Comparison of ENCODE assay signal across 9 cellular contexts in genomic region chr3:129592362-129593150, GRCh38. TPM values are rescaled to one million over a fixed set of nuclear protein-coding genes. Genes with fewer than 3 reads are reported as not detected.
DNase-seq lines count a peak whose midpoint lies in the region; ATAC-seq and TF ChIP-seq lines count a peak whose summit lies in the region.
"Had no signal": no experiment of that assay in that cellular context is flagged by ENCODE, and none has a peak within 500 bp of the region (broad histone marks: within the 10 kb centered on the region; RNA-seq: fewer than 3 reads in every experiment).

No MANE protein-coding gene starts in this region.

- ATAC-seq in effector memory CD8-positive, alpha-beta T cell (replicated peaks): no peak

- peak overlapping the region; percentile 29 for H3K18ac ChIP-seq in mesendoderm (ENCODE audit: low read length)

- H3K27ac Mint-ChIP-seq in effector memory CD8-positive, alpha-beta T cell: peak overlapping the region in 1 of 2 donors; percentile 86

- H3K4me1 ChIP-seq in mesendoderm (ENCODE audit: control insufficient read depth, low read depth, low read length) (peaks cover 20% of the 10 kb centered on the region), thyroid gland (peaks cover 34 to 92% of the 10 kb centered on the region in 2 donors)

- H3K4me3 ChIP-seq in mesendoderm (ENCODE audit: low read length) (no peak overlapping the region), thyroid gland (replicated peaks in 1 of 3) (peak overlapping the region in 1 of 3 donors; percentile 3)

- peak overlapping the region; percentile 80 to 82 for H3K4me3 Mint-ChIP-seq in effector memory CD8-positive, alpha-beta T cell

- TF ChIP-seq CTCF in thyroid gland (IDR thresholded peaks at IDR 0.05): no peak

- peaks cover 19% of the 10 kb centered on the region for H3K36me3 Mint-ChIP-seq in effector memory CD8-positive, alpha-beta T cell (ENCODE audit: insufficient read depth)

- H2AK5ac ChIP-seq in mesendoderm (ENCODE audit: low read length): peak overlapping the region; percentile 87

- peak overlapping the region; percentile 86 for H3K56ac ChIP-seq in mesendoderm (ENCODE audit: low read length)

- H4K5ac ChIP-seq in mesendoderm (ENCODE audit: low read length): no peak overlapping the region

- WGBS in mesendoderm (ENCODE audit: extremely low coverage, insufficient coverage, low lambda C conversion rate): no CpG with 5 or more reads among the region's 26 CpGs
- 31 to 35% methylated on average over 24 to 25 of the region's 26 CpGs for WGBS in thyroid gland, 2 donors

- intact Hi-C loops in thyroid gland (cut with DNase I): no loop called here

- peak overlapping the region; percentile 89 for H3K4ac ChIP-seq in mesendoderm (ENCODE audit: low read depth, low read length)

- peaks cover 41 to 59% of the 10 kb centered on the region in 2 donors for H3K4me1 Mint-ChIP-seq in effector memory CD8-positive, alpha-beta T cell (ENCODE audit: low read depth in 2 of 2)

- H2BK5ac ChIP-seq in mesendoderm (ENCODE audit: low read length): peak overlapping the region; percentile 88

- peak overlapping the region; percentile 36 for H3K4me2 ChIP-seq in mesendoderm (ENCODE audit: low read length)

- H3K23ac ChIP-seq in mesendoderm (ENCODE audit: low read length): peak overlapping the region; percentile 10

- H2BK120ac ChIP-seq in mesendoderm (ENCODE audit: low read depth, low read length): peak overlapping the region; percentile 61

- no peaks in the 10 kb centered on the region for H3K9me3 Mint-ChIP-seq in effector memory CD8-positive, alpha-beta T cell

- H2BK15ac ChIP-seq in mesendoderm (replicated peaks; ENCODE audit: low read depth): no peak overlapping the region

- H3K27ac ChIP-seq in mesendoderm (ENCODE audit: low read depth, low read length): peak overlapping the region; percentile 71
- H3K27ac ChIP-seq in thyroid gland: peak overlapping the region; percentile 82 to 92 (median 85)

- H4K8ac ChIP-seq in mesendoderm (ENCODE audit: low read depth, low read length): no peak overlapping the region

- no peak for TF ChIP-seq POLR2A in thyroid gland (IDR thresholded peaks at IDR 0.05)

- H3K79me2 ChIP-seq in mesendoderm (ENCODE audit: control insufficient read depth, insufficient read depth, low read length): peaks cover 52% of the 10 kb centered on the region

- H3K36me3 ChIP-seq in mesendoderm (ENCODE audit: control insufficient read depth, insufficient read depth, low read length): no peaks in the 10 kb centered on the region
- no peaks in the 10 kb centered on the region for H3K36me3 ChIP-seq in thyroid gland

- H3K79me1 ChIP-seq in mesendoderm (ENCODE audit: low read length): peaks cover 19% of the 10 kb centered on the region

- H3K27me3 ChIP-seq in mesendoderm (ENCODE audit: insufficient read depth, low read length, poor library complexity) (no peaks in the 10 kb centered on the region), thyroid gland (no peaks in the 10 kb centered on the region)

- DNase-seq in NCI-H2227 (lab: John Stamatoyannopoulos, UW; ENCODE audit: unreplicated experiment) (peak; percentile 58), mesendoderm (peak; percentile 85), thyroid gland (peak; percentile 61 to 62), SIG-M5 (lab: John Stamatoyannopoulos, UW) (no peak), NCI-H1092 treated with DMSO at 0.1 percent for 48 hours (lab: John Stamatoyannopoulos, UW) (no peak), NCI-H2081 treated with DMSO at 0.1 percent for 48 hours (lab: John Stamatoyannopoulos, UW) (no peak), NCI-H748 (lab: John Stamatoyannopoulos, UW; ENCODE audit: unreplicated experiment) (no peak)
- DNase-seq in effector memory CD8-positive, alpha-beta T cell: no peak

- H3K27me3 Mint-ChIP-seq in effector memory CD8-positive, alpha-beta T cell: no peaks in the 10 kb centered on the region

- no peaks in the 10 kb centered on the region for H3K9me3 ChIP-seq in thyroid gland

- H3K9ac ChIP-seq in mesendoderm (ENCODE audit: low read length): peak overlapping the region; percentile 75

RNA-seq across cellular contexts. Expression of gene PLXND1, which starts 13.9 kb away (rescaled TPM):
- polyA plus RNA-seq in mesendoderm (2013, experiment 1 of 2): 94.2 TPM
- polyA plus RNA-seq in mesendoderm (2013, experiment 2 of 2): 90.0 TPM
- total RNA-seq in thyroid gland: 10 to 100 TPM; 50.7 to 69.8 (median 60.8) TPM

RNA-seq across cellular contexts. Expression of gene H1-8, which starts 49.6 kb away (rescaled TPM):
- polyA plus RNA-seq in mesendoderm (2013, experiment 1 of 2): 0.06 TPM
- polyA plus RNA-seq in mesendoderm (2013, experiment 2 of 2): 0.15 TPM
- not detected for total RNA-seq in thyroid gland
- total RNA-seq: activated CD8-positive, alpha-beta memory T cell treated with anti-CD3 and anti-CD28 coated beads for 36 hours had no signal

Comparison
In these comparisons a context has a peak if more than half of its experiments do, and no peak if none do; other contexts are left out.
1. DNase-seq: peak in NCI-H2227 (single experiment), mesendoderm (single experiment) and thyroid gland (2 of 2); none in effector memory CD8-positive, alpha-beta T cell (0 of 3), SIG-M5 (single experiment), NCI-H1092 treated with DMSO at 0.1 percent for 48 hours (single experiment), NCI-H2081 treated with DMSO at 0.1 percent for 48 hours (single experiment) and NCI-H748 (single experiment).